33 cellular contexts compared by ENCODE assay signal in the genomic region with DNA sequence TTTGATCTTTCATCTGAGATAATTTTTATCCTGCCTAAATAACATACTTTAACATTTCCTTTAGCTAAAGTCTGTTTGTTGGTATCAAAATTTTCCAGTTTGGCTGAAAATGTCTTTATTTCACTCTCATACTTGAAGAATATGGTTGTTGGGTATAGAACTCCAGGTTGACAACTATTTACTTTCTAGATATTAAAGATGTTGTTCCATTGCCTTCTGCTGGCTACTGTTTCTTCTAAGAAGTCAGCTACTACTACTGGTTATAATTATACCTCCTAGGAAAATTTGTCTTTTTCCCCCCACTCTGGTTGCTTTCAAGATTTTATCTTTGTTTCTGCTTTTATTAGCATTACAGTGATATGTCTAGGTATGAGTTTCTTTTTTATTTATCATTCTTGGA.
A peak's percentile ranks its signal among the peaks of the same experiment; 100 is the strongest.
DNase-seq lines count a peak whose midpoint lies in the region; ATAC-seq, FAIRE-seq and TF ChIP-seq lines count a peak whose summit lies in the region.
"Had no signal": no experiment of that assay in that cellular context is flagged by ENCODE, and none has a peak within 500 bp of the region (broad histone marks: within the 10 kb centered on the region; RNA-seq: fewer than 3 reads in every experiment).

No MANE protein-coding gene starts in this region.

- no peak for TF ChIP-seq EP300 in GM12878 (IDR thresholded peaks at IDR 0.05; ENCODE audit: borderline replicate concordance in 1 of 2, control insufficient read depth in 1 of 2, low read depth in 2 of 2, low read length in 2 of 2)

- BruUV-seq in Calu3 (replicated peaks; lab: Mats Ljungman, UMichigan) = no TSS peak
- BruUV-seq in GM12878 (replicated peaks; lab: Mats Ljungman, UMichigan) = no TSS peak

- no peaks in the 10 kb centered on the region for H4K20me1 ChIP-seq in GM12878 (ENCODE audit: control insufficient read depth, insufficient read depth)
- H4K20me1 ChIP-seq: BLaER1 had no signal

- no peak for TF ChIP-seq RAD21 in GM12878 (IDR thresholded peaks at IDR 0.05; ENCODE audit: insufficient read depth, low read depth, low read length)

- H3K36me3 Mint-ChIP-seq in Calu3 (ENCODE audit: insufficient read depth, unreplicated experiment) = peaks cover 10% of the 10 kb centered on the region
- H3K36me3 Mint-ChIP-seq: CD4-positive, alpha-beta memory T cell; CD4-positive, CD25-positive, alpha-beta regulatory T cell; CD8-positive, alpha-beta memory T cell; CD8-positive, alpha-beta T cell had no signal

- H3K4me1 ChIP-seq in HEK293 (ENCODE audit: control insufficient read depth, insufficient read depth, low read length) (peaks cover 3% of the 10 kb centered on the region; the same call in 1 of the 2 replicates), GM12878 (ENCODE audit: control insufficient read depth, insufficient read depth, low read length) (no peaks in the 10 kb centered on the region)
- H3K4me1 ChIP-seq: BE2C had no signal

- H3K27ac ChIP-seq in HEK293 (ENCODE audit: extremely low read depth, low read depth, low read length) = no peak overlapping the region
- H3K27ac ChIP-seq in GM12878 (ENCODE audit: control insufficient read depth, insufficient read depth) = no peak overlapping the region
- H3K27ac ChIP-seq: 22Rv1; A549; BLaER1; BLaER1 treated with 17β-estradiol and CSF1 and Interleukin-3, amounts not matched to agents 10 nM and 100 nM; C4-2B had no signal

- RAD21 ChIA-PET in GM12878 (lab: Charles Lee; ENCODE audit: unreplicated experiment) = interaction anchor here (1.2 to 1.5 kb wide), 2 partner anchors 75 to 243 kb away, joined by 3 read pairs; no protein-coding TSS in a partner anchor

- CTCF ChIA-PET in Calu3 (lab: Charles Lee) = no interaction called here
- CTCF ChIA-PET in HEK293 (lab: Yijun Ruan, JAX) = no interaction called here
- CTCF ChIA-PET in GM12878 (lab: Yijun Ruan, JAX) = interaction anchor here (0.6 to 1.2 kb wide), 3 partner anchors 10 to 178 kb away, joined by 3 read pairs; no protein-coding TSS in a partner anchor

- in situ Hi-C loops in GM12878 (cut with MboI) = no loop called here

- POLR2A ChIA-PET in HEK293 (lab: Yijun Ruan, JAX) (no interaction called here), GM12878 (lab: Charles Lee) (interaction anchor here (0.6 to 1.0 kb wide), 2 partner anchors 67 to 184 kb away, joined by 3 read pairs; a partner anchor contains a TSS)

- no peak overlapping the region for H3K9ac ChIP-seq in GM12878 (ENCODE audit: control insufficient read depth, insufficient read depth, low read length)
- H3K9ac ChIP-seq: BLaER1; BLaER1 treated with 17β-estradiol and CSF1 and Interleukin-3, amounts not matched to agents 10 nM and 100 nM had no signal

- no peak for TF ChIP-seq POLR2A in GM12878 (IDR thresholded peaks at IDR 0.05; ENCODE audit: low read depth, low read length)

- peak overlapping the region; percentile 21 for H3K27ac Mint-ChIP-seq in Calu3 (ENCODE audit: unreplicated experiment)
- H3K27ac Mint-ChIP-seq: B cell; CD14-positive monocyte; CD4-positive, alpha-beta memory T cell; CD4-positive, alpha-beta T cell; CD4-positive, CD25-positive, alpha-beta regulatory T cell; CD8-positive, alpha-beta memory T cell; CD8-positive, alpha-beta T cell had no signal

- H3K36me3 ChIP-seq in HEK293 (ENCODE audit: control insufficient read depth in 2 of 2, insufficient read depth in 1 of 2, low read length in 2 of 2) (no peaks in the 10 kb centered on the region), GM12878 (ENCODE audit: control insufficient read depth in 2 of 2, insufficient read depth in 2 of 2, low read length in 1 of 2) (peaks cover 0 to 4% of the 10 kb centered on the region in 2 experiments; a peak in 1 of 4 replicates)
- H3K36me3 ChIP-seq: BE2C, BLaER1 had no signal

- H3K4me3 Mint-ChIP-seq in Calu3 (ENCODE audit: low read depth, unreplicated experiment) = no peak overlapping the region
- H3K4me3 Mint-ChIP-seq: B cell; CD14-positive monocyte; CD4-positive, alpha-beta memory T cell; CD4-positive, alpha-beta T cell; CD4-positive, CD25-positive, alpha-beta regulatory T cell; CD8-positive, alpha-beta memory T cell; CD8-positive, alpha-beta T cell had no signal

- H3K4me2 ChIP-seq in GM12878 (ENCODE audit: control insufficient read depth, insufficient read depth) = no peak overlapping the region
- H3K4me2 ChIP-seq: A549; BLaER1; BLaER1 treated with 17β-estradiol and CSF1 and Interleukin-3, amounts not matched to agents 10 nM and 100 nM had no signal

- SMC1A ChIA-PET in GM12878 (lab: Charles Lee; ENCODE audit: uncharacterized antibody, unreplicated experiment) = interaction anchor here (1.0 to 2.0 kb wide), 3 partner anchors 15 to 74 kb away, joined by 3 to 4 read pairs (median 4); no protein-coding TSS in a partner anchor

- TF ChIP-seq CTCF in Calu3 (IDR thresholded peaks at IDR 0.05; ENCODE audit: unreplicated experiment) = no peak
- no peak for TF ChIP-seq CTCF in HEK293 (tag by site-specific recombination; IDR thresholded peaks at IDR 0.05)
- TF ChIP-seq CTCF in GM12878 (IDR thresholded peaks at IDR 0.05 in 2 of 3, conservative IDR thresholded peaks at IDR 0.05 in 1 of 3; ENCODE audit: control insufficient read depth in 2 of 3, extremely low read depth in 1 of 3, insufficient read depth in 1 of 3, low read depth in 3 of 3, low read length in 3 of 3) = no peak

- FAIRE-seq in GM12878 (lab: Jason Lieb, UNC) = no peak
- FAIRE-seq: A204.1, A549 had no signal

- H3K4me3 ChIP-seq in HEK293 (ENCODE audit: low read depth, low read length) (no peak overlapping the region), GM12878 (no peak overlapping the region)
- H3K4me3 ChIP-seq: A549; BLaER1; BLaER1 treated with 17β-estradiol and CSF1 and Interleukin-3, amounts not matched to agents 10 nM and 100 nM had no signal

- intact Hi-C loops in Calu3 (cut with micrococcal nuclease; ENCODE audit: unreplicated experiment) (no loop called here), GM12878 (cut with micrococcal nuclease; ENCODE audit: unreplicated experiment) (no loop called here)

- peaks cover 42% of the 10 kb centered on the region for H3K4me1 Mint-ChIP-seq in Calu3 (ENCODE audit: low read depth, unreplicated experiment)
- H3K4me1 Mint-ChIP-seq: CD14-positive monocyte; CD4-positive, alpha-beta memory T cell; CD4-positive, CD25-positive, alpha-beta regulatory T cell; CD8-positive, alpha-beta memory T cell had no signal

- H3K79me2 ChIP-seq in GM12878 (ENCODE audit: control insufficient read depth, insufficient read depth, low read length) = peaks cover 8% of the 10 kb centered on the region

- H2AFZ ChIP-seq in GM12878 (ENCODE audit: control insufficient read depth, low read depth, low read length) = no peak overlapping the region

- ATAC-seq in GM12878 (no peak), GM19351 (IDR thresholded peaks at IDR 0.05; ENCODE audit: unreplicated experiment) (no peak), HG03354 (IDR thresholded peaks at IDR 0.05; ENCODE audit: poor library complexity, severe bottlenecking, unreplicated experiment) (no peak)
- ATAC-seq: A549; CD8-positive, alpha-beta T cell had no signal

- H3K27me3 Mint-ChIP-seq in Calu3 (ENCODE audit: unreplicated experiment) = no peaks in the 10 kb centered on the region
- H3K27me3 Mint-ChIP-seq: B cell; CD4-positive, alpha-beta T cell had no signal

- H3K9me3 ChIP-seq in HEK293 (ENCODE audit: control insufficient read depth, insufficient read depth, low read depth, low read length) (no peaks in the 10 kb centered on the region; the same call in 1 of the 2 replicates), GM12878 (replicated peaks; ENCODE audit: control insufficient read depth, insufficient read depth, low read length) (peaks cover 1% of the 10 kb centered on the region)
- H3K9me3 ChIP-seq: A549, BE2C, Caco-2 had no signal

- H3K27me3 ChIP-seq in GM12878 (replicated peaks in 1 of 2; ENCODE audit: control insufficient read depth in 2 of 2, insufficient read depth in 2 of 2, low read length in 1 of 2) = no peaks in the 10 kb centered on the region
- H3K27me3 ChIP-seq: BE2C; BLaER1; BLaER1 treated with 17β-estradiol and CSF1 and Interleukin-3, amounts not matched to agents 10 nM and 100 nM had no signal

- DNase-seq in Calu3 (no peak), GM12878 (ENCODE audit: low read depth, low spot score) (no peak), COLO829 (ENCODE audit: low spot score) (no peak)
- DNase-seq: 8988T; ACHN; AML-193; BE2C; C1 segment of cervical spinal cord; Caco-2; CD4-positive, alpha-beta memory T cell; CD4-positive, alpha-beta T cell; CD4-positive, CD25-positive, alpha-beta regulatory T cell; CD8-positive, alpha-beta memory T cell; CD8-positive, alpha-beta T cell; COR-L47; DMS 273 treated with DMSO at 0.1 percent for 48 hours; DMS153; DMS53; DMS79; DMS79 treated with DMSO at 0.1 percent for 48 hours; DND-41; EL had no signal

- no peaks in the 10 kb centered on the region for H3K9me3 Mint-ChIP-seq in Calu3 (ENCODE audit: low read depth, unreplicated experiment)

TF ChIP-seq in HEK293, 187 proteins besides CTCF, POLR2A, EP300 and RAD21:
- TF ChIP-seq, protein P1, sequence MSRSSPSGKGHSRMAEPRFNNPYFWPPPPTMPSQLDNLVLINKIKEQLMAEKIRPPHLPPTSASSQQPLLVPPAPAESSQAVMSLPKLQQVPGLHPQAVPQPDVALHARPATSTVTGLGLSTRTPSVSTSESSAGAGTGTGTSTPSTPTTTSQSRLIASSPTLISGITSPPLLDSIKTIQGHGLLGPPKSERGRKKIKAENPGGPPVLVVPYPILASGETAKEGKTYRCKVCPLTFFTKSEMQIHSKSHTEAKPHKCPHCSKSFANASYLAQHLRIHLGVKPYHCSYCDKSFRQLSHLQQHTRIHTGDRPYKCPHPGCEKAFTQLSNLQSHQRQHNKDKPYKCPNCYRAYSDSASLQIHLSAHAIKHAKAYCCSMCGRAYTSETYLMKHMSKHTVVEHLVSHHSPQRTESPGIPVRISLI (tag by site-specific recombination; IDR thresholded peaks at IDR 0.05) = no peak
- peak; percentile 91 for TF ChIP-seq SETDB1 (IDR thresholded peaks at IDR 0.05; ENCODE audit: insufficient read length, low read length)

TF ChIP-seq in GM12878, 131 proteins besides CTCF, POLR2A, EP300 and RAD21:
- TF ChIP-seq ZNF622 (IDR thresholded peaks at IDR 0.05) (no peak), CBX5 (IDR thresholded peaks at IDR 0.05; ENCODE audit: low read depth) (peak; percentile 83; the same call in 1 of the 2 replicates)
